Comparison of ENCODE assay signal across 28 cellular contexts in genomic region chr11:96282846-96283245, GRCh38.
"Had no signal": no experiment of that assay in that cellular context is flagged by ENCODE, and none has a peak within 500 bp of the region (broad histone marks: within the 10 kb centered on the region; RNA-seq: fewer than 3 reads in every experiment).

No MANE protein-coding gene starts in this region.

- H3K27ac ChIP-seq: ascending aorta, gastroesophageal sphincter, hepatocyte, neutrophil, ovary, prostate gland, sigmoid colon, thoracic aorta, vagina had no signal

- H3K4me3 Mint-ChIP-seq: activated T-helper 17 cell treated with anti-CD3 and anti-CD28 coated beads, Interleukin-2, amount 50 U/mL, for 72 hours; brain; nephron progenitor cell; stimulated activated effector memory CD8-positive, alpha-beta T cell treated with anti-CD3 and anti-CD28 coated beads, Interleukin-12 subunit alpha, Interleukin-12 subunit beta, amount 100 ng/mL, for 72 hours; stimulated activated naive CD8-positive, alpha-beta T cell treated with anti-CD3 and anti-CD28 coated beads, Interleukin-15, Interleukin-2, amounts not matched to agents 100 ng/mL and 50 ng/mL, for 24 hours; T-helper 1 cell treated with Interleukin-12 subunit alpha and Interleukin-12 subunit beta and Interleukin-4 antibody, amounts not matched to agents 30 μg/mL and 1 μg/mL, for 36 hours; WTC11 had no signal

- DNase-seq: activated CD8-positive, alpha-beta memory T cell treated with anti-CD3 and anti-CD28 coated beads, Interleukin-2, amount 50 U/mL, for 4 hours; activated gamma-delta T cell treated with Interleukin-2 at 50 U/mL for 16 hours; activated T-cell treated with anti-CD3 and anti-CD28 coated beads, Interleukin-2, amount 50 U/mL, for 1 hour; cortex of kidney; islet precursor cell; left cardiac atrium; left ventricle myocardium superior; nephron progenitor cell; ovary; retina; sigmoid colon; small intestine; stimulated activated CD4-positive, alpha-beta T cell treated with anti-CD3 and anti-CD28 coated beads, Interleukin-4, amount 100 ng/mL, for 24 hours; trophoblast cell had no signal

- H3K9me3 Mint-ChIP-seq: stimulated activated effector memory CD8-positive, alpha-beta T cell treated with anti-CD3 and anti-CD28 coated beads, Interleukin-12 subunit alpha, Interleukin-12 subunit beta, amount 100 ng/mL, for 72 hours; stimulated activated naive CD8-positive, alpha-beta T cell treated with anti-CD3 and anti-CD28 coated beads, Interleukin-15, Interleukin-2, amounts not matched to agents 100 ng/mL and 50 ng/mL, for 24 hours had no signal

- H3K9me3 ChIP-seq: ascending aorta, gastroesophageal sphincter, neutrophil, ovary, prostate gland, sigmoid colon, thoracic aorta, vagina had no signal

- H3K27ac Mint-ChIP-seq: activated T-helper 17 cell treated with anti-CD3 and anti-CD28 coated beads, Interleukin-2, amount 50 U/mL, for 72 hours; nephron progenitor cell; stimulated activated effector memory CD8-positive, alpha-beta T cell treated with anti-CD3 and anti-CD28 coated beads, Interleukin-12 subunit alpha, Interleukin-12 subunit beta, amount 100 ng/mL, for 72 hours; T-helper 1 cell treated with Interleukin-12 subunit alpha and Interleukin-12 subunit beta and Interleukin-4 antibody, amounts not matched to agents 30 μg/mL and 1 μg/mL, for 36 hours; WTC11 had no signal

- H3K4me3 ChIP-seq: ascending aorta, gastroesophageal sphincter, hepatocyte, ovary, prostate gland, sigmoid colon, thoracic aorta, vagina had no signal

- H3K4me2 ChIP-seq: hepatocyte had no signal

- H3K27me3 ChIP-seq: ascending aorta, gastroesophageal sphincter, hepatocyte, neutrophil, ovary, sigmoid colon, vagina had no signal

- ATAC-seq: activated naive CD4-positive, alpha-beta T cell treated with anti-CD3 and anti-CD28 coated beads, Interleukin-2, amount 50 U/mL, for 72 hours; activated T-helper 17 cell treated with anti-CD3 and anti-CD28 coated beads, Interleukin-2, amount 50 U/mL, for 72 hours; gastroesophageal sphincter; left cardiac atrium; left ventricle myocardium superior; stimulated activated effector memory CD8-positive, alpha-beta T cell treated with anti-CD3 and anti-CD28 coated beads, Interleukin-12 subunit alpha, Interleukin-12 subunit beta, amount 100 ng/mL, for 72 hours; WTC11 had no signal

- H2AFZ ChIP-seq: hepatocyte had no signal

- H3K36me3 Mint-ChIP-seq: stimulated activated effector memory CD8-positive, alpha-beta T cell treated with anti-CD3 and anti-CD28 coated beads, Interleukin-12 subunit alpha, Interleukin-12 subunit beta, amount 100 ng/mL, for 72 hours had no signal

- H3K4me1 ChIP-seq: prostate gland had no signal

- H3K36me3 ChIP-seq: ascending aorta, gastroesophageal sphincter, neutrophil, ovary, prostate gland, sigmoid colon, thoracic aorta, vagina had no signal

- H3K27me3 Mint-ChIP-seq: activated T-helper 17 cell treated with anti-CD3 and anti-CD28 coated beads, Interleukin-2, amount 50 U/mL, for 72 hours; brain; stimulated activated naive CD8-positive, alpha-beta T cell treated with anti-CD3 and anti-CD28 coated beads, Interleukin-15, Interleukin-2, amounts not matched to agents 100 ng/mL and 50 ng/mL, for 24 hours had no signal
